Comparison of ENCODE assay signal across 1 cellular context in the genomic region with DNA sequence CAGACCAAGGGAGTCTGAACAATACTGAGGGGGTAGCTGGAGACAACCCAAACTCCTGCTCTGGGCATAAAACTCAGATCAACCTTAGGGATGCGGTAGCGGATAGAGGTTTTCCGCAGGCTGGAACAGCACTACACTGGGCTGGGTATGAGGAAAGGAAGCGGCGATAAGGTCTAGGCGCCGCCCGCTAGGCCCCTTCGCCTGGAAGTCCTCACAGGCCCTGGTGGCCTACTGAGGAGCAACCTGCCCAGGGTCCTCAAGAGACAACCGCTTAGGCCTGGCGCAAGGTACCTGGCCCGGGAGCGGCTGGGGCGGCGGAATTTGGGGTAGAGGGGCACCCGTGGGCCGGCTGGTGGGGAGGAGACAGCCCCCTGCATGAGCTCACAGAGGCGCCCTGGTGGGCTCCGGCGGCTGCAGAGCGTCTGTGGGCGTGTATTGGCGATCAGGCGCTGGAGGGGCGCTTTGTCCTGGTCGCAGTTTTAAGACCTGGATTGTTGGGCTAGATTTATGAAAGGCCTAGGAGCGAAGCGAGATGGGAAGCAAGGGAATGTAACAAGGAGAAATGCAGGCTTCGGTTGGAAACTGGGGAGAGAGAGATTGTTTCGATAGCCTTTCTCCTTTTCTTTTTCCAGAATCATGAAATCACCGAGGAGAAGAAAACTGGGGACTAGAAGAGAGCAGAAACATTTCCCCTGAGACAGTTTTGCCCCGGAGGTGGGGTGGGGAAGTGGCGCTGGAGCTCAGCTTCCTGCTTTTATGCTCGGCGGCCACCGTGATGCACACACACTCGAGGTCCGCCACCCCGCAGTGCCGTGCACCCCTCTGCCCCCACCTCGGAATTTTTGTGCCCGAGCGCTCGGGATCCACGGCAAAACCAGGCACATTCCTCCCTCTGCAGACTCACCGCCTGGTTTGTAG.
TF ChIP-seq lines count a peak whose summit lies in the region.

No MANE protein-coding gene starts in this region.

TF ChIP-seq in HCT116, 20 proteins besides CTCF, POLR2A, EP300 and RAD21 (continued from another document):
- TF ChIP-seq ZBTB33 (IDR thresholded peaks at IDR 0.05; ENCODE audit: extremely low read depth, insufficient replicate concordance, low read length) (no peak), REST (IDR thresholded peaks at IDR 0.05; ENCODE audit: low read depth) (no peak), POLR2AphosphoS5 (IDR thresholded peaks at IDR 0.05; ENCODE audit: low read depth, low read length) (no peak), ZNF274 (IDR thresholded peaks at IDR 0.05; ENCODE audit: low read depth, low read length) (no peak), ELF1 (IDR thresholded peaks at IDR 0.05; ENCODE audit: borderline replicate concordance, low read depth) (no peak), SIN3A (IDR thresholded peaks at IDR 0.05; ENCODE audit: low read depth) (no peak), FOSL1 (IDR thresholded peaks at IDR 0.05; ENCODE audit: low read depth) (no peak), CBX3 (IDR thresholded peaks at IDR 0.05; ENCODE audit: low read depth) (no peak), EZH2phosphoT487 (IDR thresholded peaks at IDR 0.05; ENCODE audit: borderline replicate concordance) (no peak), SRF (IDR thresholded peaks at IDR 0.05; ENCODE audit: low read depth) (no peak), ZFX (IDR thresholded peaks at IDR 0.05) (no peak), CEBPB (IDR thresholded peaks at IDR 0.05; ENCODE audit: low read depth) (no peak), EZH2 (IDR thresholded peaks at IDR 0.05) (no peak), TCF7L2 (IDR thresholded peaks at IDR 0.05; ENCODE audit: borderline replicate concordance, extremely low read depth, insufficient read depth, insufficient read length) (no peak), SP1 (IDR thresholded peaks at IDR 0.05; ENCODE audit: low read depth) (no peak), EGR1 (IDR thresholded peaks at IDR 0.05; ENCODE audit: low read depth) (no peak)
- TF ChIP-seq, protein P1, sequence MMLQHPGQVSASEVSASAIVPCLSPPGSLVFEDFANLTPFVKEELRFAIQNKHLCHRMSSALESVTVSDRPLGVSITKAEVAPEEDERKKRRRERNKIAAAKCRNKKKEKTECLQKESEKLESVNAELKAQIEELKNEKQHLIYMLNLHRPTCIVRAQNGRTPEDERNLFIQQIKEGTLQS (IDR thresholded peaks at IDR 0.05), result no peak
- TF ChIP-seq, protein P2, sequence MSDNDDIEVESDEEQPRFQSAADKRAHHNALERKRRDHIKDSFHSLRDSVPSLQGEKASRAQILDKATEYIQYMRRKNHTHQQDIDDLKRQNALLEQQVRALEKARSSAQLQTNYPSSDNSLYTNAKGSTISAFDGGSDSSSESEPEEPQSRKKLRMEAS (IDR thresholded peaks at IDR 0.05), result no peak
